Comparison of ENCODE assay signal across 14 cellular contexts in genomic region chr20:47276251-47276650, GRCh38.
DNase-seq lines count a peak whose midpoint lies in the region; ATAC-seq and TF ChIP-seq lines count a peak whose summit lies in the region.
"Had no signal": no experiment of that assay in that cellular context is flagged by ENCODE, and none has a peak within 500 bp of the region (broad histone marks: within the 10 kb centered on the region; RNA-seq: fewer than 3 reads in every experiment).

No MANE protein-coding gene starts in this region.

- H3K4me1 ChIP-seq in prostate gland (replicated peaks) (no peaks in the 10 kb centered on the region), PC-3 (ENCODE audit: insufficient read depth, low read length) (peaks cover 36% of the 10 kb centered on the region)

- H3K27me3 Mint-ChIP-seq in HFFc6 (ENCODE audit: insufficient read depth) (peaks cover 5% of the 10 kb centered on the region; the same call in 1 of the 2 replicates), chondrocyte (ENCODE audit: low read depth) (no peaks in the 10 kb centered on the region)
- H3K27me3 Mint-ChIP-seq: CD4-positive, alpha-beta T cell had no signal

- no peak for TF ChIP-seq POLR2A in prostate gland (IDR thresholded peaks at IDR 0.05)

- ATAC-seq in HG02973 (IDR thresholded peaks at IDR 0.05; ENCODE audit: unreplicated experiment): no peak
- no peak for ATAC-seq in PC-3
- ATAC-seq: foreskin keratinocyte had no signal

- H3K4me2 ChIP-seq in PC-3 (ENCODE audit: low read length): no peak overlapping the region

- H3K4me3 ChIP-seq in AG04450 (ENCODE audit: low read depth, low read length) (no peak overlapping the region), prostate gland (no peak overlapping the region), PC-3 (ENCODE audit: low read length) (no peak overlapping the region)

- no peaks in the 10 kb centered on the region for H4K20me1 ChIP-seq in PC-3 (ENCODE audit: low read length)

- peaks cover 54% of the 10 kb centered on the region for H3K36me3 Mint-ChIP-seq in HFFc6 (ENCODE audit: low read depth)
- H3K36me3 Mint-ChIP-seq in chondrocyte (ENCODE audit: low read depth): peaks cover 11% of the 10 kb centered on the region

- BruUV-seq in PC-3 (replicated peaks; lab: Mats Ljungman, UMichigan): no TSS peak

- H3K4me1 Mint-ChIP-seq in HFFc6 (ENCODE audit: low read depth): peaks cover 84% of the 10 kb centered on the region
- H3K4me1 Mint-ChIP-seq in chondrocyte (ENCODE audit: low read depth): peaks cover 76% of the 10 kb centered on the region

- CTCF ChIA-PET in AG04450 (lab: Charles Lee) (interaction anchor here (10.9 kb wide), 1 partner anchor 106 kb away, joined by 561 read pairs; no protein-coding TSS in a partner anchor), PC-3 (lab: Charles Lee) (no interaction called here)

- H3K36me3 ChIP-seq in prostate gland (no peaks in the 10 kb centered on the region), PC-3 (ENCODE audit: low read depth, low read length) (peaks cover 9% of the 10 kb centered on the region; the same call in 1 of the 2 replicates)

- H3K27ac ChIP-seq in AG04450 (ENCODE audit: low read depth, low read length): peak overlapping the region; percentile 53
- peak overlapping the region; percentile 33 to 48 for H3K27ac ChIP-seq in prostate gland
- no peak overlapping the region for H3K27ac ChIP-seq in PC-3 (ENCODE audit: low read length)
- H3K27ac ChIP-seq: foreskin keratinocyte had no signal

- peak overlapping the region; percentile 68 for H3K4me3 Mint-ChIP-seq in HFFc6
- no peak overlapping the region for H3K4me3 Mint-ChIP-seq in chondrocyte (ENCODE audit: unreplicated experiment)
- H3K4me3 Mint-ChIP-seq: CD4-positive, alpha-beta T cell had no signal

- 98% methylated on average over 20 of the region's 20 CpGs for WGBS in prostate gland

- H3K9me3 ChIP-seq in AG04450 (ENCODE audit: control insufficient read depth, insufficient read depth, low read length) (peaks cover 2% of the 10 kb centered on the region; the same call in 1 of the 2 replicates), prostate gland (no peaks in the 10 kb centered on the region), PC-3 (ENCODE audit: low read length) (no peaks in the 10 kb centered on the region)

- intact Hi-C loops in prostate gland (cut with DNase I): loop anchor here (2.0 to 10.0 kb wide), 3 partner anchors 43 to 229 kb away; partner anchors contain the start of genes NCOA3 and ZMYND8
- intact Hi-C loops in posterior vena cava (cut with DNase I): loop anchor here (5.0 to 10.0 kb wide), 3 partner anchors 36 to 349 kb away; no protein-coding TSS in a partner anchor
- intact Hi-C loops in PC-3 (cut with micrococcal nuclease): no loop called here

- H3K27ac Mint-ChIP-seq in HFFc6: peak overlapping the region; percentile 94
- H3K27ac Mint-ChIP-seq in chondrocyte (ENCODE audit: unreplicated experiment): peak overlapping the region; percentile 87
- H3K27ac Mint-ChIP-seq: CD4-positive, alpha-beta T cell had no signal

- 0 out of 2 replicates have a peak, but pooled peaks cover 6% of the 10 kb centered on the region for H3K79me2 ChIP-seq in PC-3 (ENCODE audit: low read length)

- TF ChIP-seq CTCF in AG04450 (IDR thresholded peaks at IDR 0.05; ENCODE audit: low read depth, low read length) (no peak), HFFc6 (IDR thresholded peaks at IDR 0.05) (0 out of 2 replicates have a peak, but pooled peaks have one; percentile 1), chondrocyte (IDR thresholded peaks at IDR 0.05) (no peak), prostate gland (IDR thresholded peaks at IDR 0.05) (no peak), PC-3 (conservative IDR thresholded peaks at IDR 0.05; ENCODE audit: low read depth, low read length) (no peak)

- H3K27me3 ChIP-seq in AG04450 (ENCODE audit: control insufficient read depth, insufficient read depth, low read length): no peaks in the 10 kb centered on the region
- no peaks in the 10 kb centered on the region for H3K27me3 ChIP-seq in prostate gland (replicated peaks; ENCODE audit: insufficient read depth)
- no peaks in the 10 kb centered on the region for H3K27me3 ChIP-seq in PC-3 (ENCODE audit: low read length)
- H3K27me3 ChIP-seq: foreskin keratinocyte had no signal

- peaks cover 6% of the 10 kb centered on the region for H3F3A ChIP-seq in PC-3 (ENCODE audit: low read length, unreplicated experiment)

- H3K9ac ChIP-seq in PC-3 (ENCODE audit: low read length): no peak overlapping the region

- POLR2A ChIA-PET in AG04450 (lab: Yijun Ruan, JAX) (no interaction called here), PC-3 (lab: Charles Lee; ENCODE audit: unreplicated experiment) (no interaction called here)

- H3K9me3 Mint-ChIP-seq in HFFc6 (no peaks in the 10 kb centered on the region), chondrocyte (ENCODE audit: low read depth) (no peaks in the 10 kb centered on the region)
- H3K9me3 Mint-ChIP-seq: CD4-positive, alpha-beta T cell had no signal

- H2AFZ ChIP-seq in PC-3 (ENCODE audit: low read length): no peak overlapping the region

- DNase-seq in AG04450 (ENCODE audit: low read depth, low spot score) (no peak), HFFc6 (no peak), chondrocyte (ENCODE audit: low spot score) (no peak), prostate gland (ENCODE audit: low spot score) (no peak), NCI-H187 treated with DMSO at 0.1 percent for 48 hours (lab: John Stamatoyannopoulos, UW) (no peak), posterior vena cava (ENCODE audit: low spot score) (no peak), PC-3 (no peak)
- DNase-seq: activated CD4-positive, alpha-beta T cell treated with anti-CD3 and anti-CD28 coated beads for 4 hours; activated gamma-delta T cell; CD4-positive, alpha-beta T cell; cortex of kidney; foreskin keratinocyte; NCI-H1694 had no signal

- no peaks in the 10 kb centered on the region for H3K9me2 ChIP-seq in PC-3 (replicated peaks; ENCODE audit: low read length)
